In the genomic region with DNA sequence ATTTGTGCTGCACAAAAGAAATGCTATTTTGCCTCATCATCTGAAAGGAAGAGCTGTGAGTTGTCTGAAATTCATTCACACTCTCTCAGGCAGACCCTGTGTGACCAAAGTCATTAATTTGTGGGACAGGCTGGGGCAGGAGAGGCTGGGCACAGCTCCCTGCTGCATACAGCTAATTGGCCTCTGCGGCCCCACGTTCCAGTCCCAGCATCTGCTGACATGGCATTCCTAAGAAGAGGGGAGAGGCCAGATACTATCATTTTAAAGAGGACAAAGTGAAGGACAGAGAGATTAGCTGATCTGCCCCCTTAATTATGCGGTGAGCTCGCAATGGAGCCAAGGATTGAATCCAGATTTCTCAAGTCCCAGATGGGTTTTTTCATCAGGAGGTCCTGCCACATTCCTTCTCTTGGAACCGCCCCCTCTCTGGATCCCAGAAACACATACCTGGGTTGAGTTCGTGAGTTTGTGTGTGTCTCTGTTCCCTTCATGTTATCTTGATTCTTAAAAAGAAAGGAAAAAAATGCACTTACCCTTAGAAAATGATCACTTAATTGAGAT, we compare ENCODE assay signal across 16 cellular contexts.
"Had no signal": no experiment of that assay in that cellular context is flagged by ENCODE, and none has a peak within 500 bp of the region (broad histone marks: within the 10 kb centered on the region; RNA-seq: fewer than 3 reads in every experiment).

No MANE protein-coding gene starts in this region.

- DNase-seq: activated CD4-positive, alpha-beta T cell treated with anti-CD3 and anti-CD28 coated beads for 1 hour; activated CD4-positive, alpha-beta T cell treated with anti-CD3 and anti-CD28 coated beads, Interleukin-2, amount 50 U/mL, for 4 hours; activated effector memory CD4-positive, alpha-beta T cell treated with anti-CD3 and anti-CD28 coated beads, Interleukin-2, amount 50 U/mL, for 16 hours; activated naive CD4-positive, alpha-beta T cell treated with anti-CD3 and anti-CD28 coated beads, Interleukin-2, amount 50 U/mL, for 16 hours; activated T-cell treated with anti-CD3 and anti-CD28 coated beads, Interleukin-2, amount 50 U/mL, for 72 hours; aorta; brain microvascular endothelial cell; central memory CD4-positive, alpha-beta T cell; colonic mucosa; endodermal cell; foreskin keratinocyte; mesenchymal stem cell; naive thymus-derived CD8-positive, alpha-beta T cell; T-helper 1 cell had no signal

- H3K27me3 Mint-ChIP-seq: naive thymus-derived CD8-positive, alpha-beta T cell had no signal

- H3K4me3 Mint-ChIP-seq: activated T-cell treated with anti-CD3 and anti-CD28 coated beads, Interleukin-2, amount 50 U/mL, for 72 hours; endodermal cell; naive thymus-derived CD8-positive, alpha-beta T cell had no signal

- H3K27me3 ChIP-seq: brain microvascular endothelial cell, colonic mucosa, foreskin keratinocyte, neutrophil had no signal

- H3K36me3 ChIP-seq: brain microvascular endothelial cell, colonic mucosa, neutrophil had no signal

- H3K4me3 ChIP-seq: colonic mucosa had no signal

- ATAC-seq: activated T-cell treated with anti-CD3 and anti-CD28 coated beads, Interleukin-2, amount 50 U/mL, for 72 hours; foreskin keratinocyte; naive thymus-derived CD8-positive, alpha-beta T cell had no signal

- H3K9me3 ChIP-seq: colonic mucosa, neutrophil had no signal

- H3K27ac ChIP-seq: brain microvascular endothelial cell, colonic mucosa, epithelial cell of prostate, foreskin keratinocyte, neutrophil had no signal

- H3K27ac Mint-ChIP-seq: activated T-cell treated with anti-CD3 and anti-CD28 coated beads, Interleukin-2, amount 50 U/mL, for 72 hours; endodermal cell; naive thymus-derived CD8-positive, alpha-beta T cell had no signal

- H3K9me3 Mint-ChIP-seq: activated T-cell treated with anti-CD3 and anti-CD28 coated beads, Interleukin-2, amount 50 U/mL, for 72 hours; endodermal cell; naive thymus-derived CD8-positive, alpha-beta T cell had no signal
